ENCODE assay signal across 30 cellular contexts in genomic region chr7:101959829-101960228, GRCh38.
"Had no signal": no experiment of that assay in that cellular context is flagged by ENCODE, and none has a peak within 500 bp of the region (broad histone marks: within the 10 kb centered on the region; RNA-seq: fewer than 3 reads in every experiment).

No MANE protein-coding gene starts in this region.

- H3K9me3 ChIP-seq: ascending aorta, body of pancreas had no signal

- H3K36me3 ChIP-seq: ascending aorta had no signal

- H3K4me1 ChIP-seq: body of pancreas had no signal

- H3K27me3 ChIP-seq: ascending aorta, body of pancreas had no signal

- H3K27ac Mint-ChIP-seq: activated CD4-positive, alpha-beta memory T cell treated with anti-CD3 and anti-CD28 coated beads, Interleukin-2, amount 10 ng/mL, durations not matched to agents 7 days and 5 days; activated CD4-positive, alpha-beta T cell treated with anti-CD3 and anti-CD28 coated beads for 36 hours; activated naive CD8-positive, alpha-beta T cell treated with anti-CD3 and anti-CD28 coated beads, Interleukin-2, amount 10 ng/mL, durations not matched to agents 7 days and 5 days; activated T-cell treated with anti-CD3 and anti-CD28 coated beads, Interleukin-2, amount 50 U/mL, for 72 hours; activated T-helper 2 cell treated with anti-CD3 and anti-CD28 coated beads, Interferon-gamma antibody, Interleukin-2, Interleukin-4, amounts not matched to agents 10 μg/mL and 5 μg/mL and 100 μg/mL, durations not matched to agents 14 hours and 24 hours and 36 hours had no signal

- H3K9me3 Mint-ChIP-seq: activated CD4-positive, alpha-beta memory T cell treated with anti-CD3 and anti-CD28 coated beads, Interleukin-2, amount 10 ng/mL, durations not matched to agents 7 days and 5 days; activated naive CD8-positive, alpha-beta T cell treated with anti-CD3 and anti-CD28 coated beads, Interleukin-2, amount 10 ng/mL, durations not matched to agents 7 days and 5 days; activated T-cell treated with anti-CD3 and anti-CD28 coated beads, Interleukin-2, amount 50 U/mL, for 72 hours; activated T-helper 2 cell treated with anti-CD3 and anti-CD28 coated beads, Interferon-gamma antibody, Interleukin-2, Interleukin-4, amounts not matched to agents 10 μg/mL and 5 μg/mL and 100 μg/mL, durations not matched to agents 14 hours and 24 hours and 36 hours had no signal

- H3K4me3 ChIP-seq: ascending aorta, body of pancreas, SK-N-MC had no signal

- ATAC-seq: activated CD4-positive, alpha-beta T cell treated with anti-CD3 and anti-CD28 coated beads for 36 hours; activated T-cell treated with anti-CD3 and anti-CD28 coated beads, Interleukin-2, amount 50 U/mL, for 72 hours; body of pancreas; Panc1; Right ventricle myocardium inferior had no signal

- DNase-seq: activated CD4-positive, alpha-beta memory T cell treated with anti-CD3 and anti-CD28 coated beads, Interleukin-2, amount 10 ng/mL, durations not matched to agents 7 days and 5 days; activated CD4-positive, alpha-beta T cell treated with anti-CD3 and anti-CD28 coated beads for 36 hours; activated CD4-positive, alpha-beta T cell treated with anti-CD3 and anti-CD28 coated beads, Interleukin-2, amount 50 U/mL, for 1 hour; activated CD8-positive, alpha-beta memory T cell treated with anti-CD3 and anti-CD28 coated beads, Interleukin-2, amount 50 U/mL, for 4 hours; activated gamma-delta T cell treated with Interleukin-2 at 50 U/mL for 16 hours; activated naive CD4-positive, alpha-beta T cell treated with anti-CD3 and anti-CD28 coated beads, Interleukin-2, amount 50 U/mL, for 16 hours; activated naive CD8-positive, alpha-beta T cell treated with anti-CD3 and anti-CD28 coated beads, Interleukin-2, amount 10 ng/mL, durations not matched to agents 7 days and 5 days; activated T-cell treated with anti-CD3 and anti-CD28 coated beads, Interleukin-2, amount 50 U/mL, for 72 hours; body of pancreas; central memory CD4-positive, alpha-beta T cell; KG1; NCI-H1092; NCI-H1417; NCI-H1694; NCI-H2029; NCI-H2107; NCI-H2171 treated with DMSO at 0.1 percent for 48 hours; NCI-H226; NCI-H526; NCI-H774; OCI-M1; RPMI8226; T-helper 1 cell had no signal

- H3K27ac ChIP-seq: ascending aorta, body of pancreas, SK-N-MC, VCaP had no signal

- H3K36me3 Mint-ChIP-seq: activated naive CD8-positive, alpha-beta T cell treated with anti-CD3 and anti-CD28 coated beads, Interleukin-2, amount 10 ng/mL, durations not matched to agents 7 days and 5 days had no signal

- FAIRE-seq: bronchial epithelial cell had no signal

- H3K4me3 Mint-ChIP-seq: activated CD4-positive, alpha-beta memory T cell treated with anti-CD3 and anti-CD28 coated beads, Interleukin-2, amount 10 ng/mL, durations not matched to agents 7 days and 5 days; activated CD4-positive, alpha-beta T cell treated with anti-CD3 and anti-CD28 coated beads for 36 hours; activated naive CD8-positive, alpha-beta T cell treated with anti-CD3 and anti-CD28 coated beads, Interleukin-2, amount 10 ng/mL, durations not matched to agents 7 days and 5 days; activated T-cell treated with anti-CD3 and anti-CD28 coated beads, Interleukin-2, amount 50 U/mL, for 72 hours had no signal

- H3K27me3 Mint-ChIP-seq: activated CD4-positive, alpha-beta memory T cell treated with anti-CD3 and anti-CD28 coated beads, Interleukin-2, amount 10 ng/mL, durations not matched to agents 7 days and 5 days; activated CD4-positive, alpha-beta T cell treated with anti-CD3 and anti-CD28 coated beads for 36 hours; activated naive CD8-positive, alpha-beta T cell treated with anti-CD3 and anti-CD28 coated beads, Interleukin-2, amount 10 ng/mL, durations not matched to agents 7 days and 5 days had no signal
